22 cellular contexts compared by ENCODE assay signal in the genomic region with DNA sequence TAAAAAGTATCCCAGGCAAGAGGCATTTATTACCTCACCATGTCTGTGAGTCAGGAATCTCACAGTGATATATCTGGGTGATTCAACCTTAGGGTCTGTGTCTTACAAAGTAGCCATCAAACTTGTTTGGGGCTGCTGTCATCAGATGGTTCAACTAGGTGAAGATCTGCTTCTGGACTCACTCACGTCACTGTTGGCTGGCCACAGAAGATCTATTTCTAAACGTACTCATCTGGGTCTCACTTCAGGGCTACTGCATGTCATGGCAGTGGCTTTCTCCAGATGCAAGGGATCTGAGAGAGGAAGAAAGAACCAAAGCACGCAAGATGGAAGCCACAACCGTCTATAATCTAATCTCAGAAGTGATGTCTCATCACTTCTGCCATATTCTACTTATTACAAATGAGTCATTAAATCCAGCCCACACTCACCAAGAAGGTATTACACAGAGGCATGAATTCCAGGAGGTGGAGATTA.
DNase-seq lines count a peak whose midpoint lies in the region; ATAC-seq and TF ChIP-seq lines count a peak whose summit lies in the region.
"Had no signal": no experiment of that assay in that cellular context is flagged by ENCODE, and none has a peak within 500 bp of the region (broad histone marks: within the 10 kb centered on the region; RNA-seq: fewer than 3 reads in every experiment).

No MANE protein-coding gene starts in this region.

- no peaks in the 10 kb centered on the region for H3K4me1 ChIP-seq in foreskin keratinocyte

- H3K36me3 ChIP-seq in BJ (ENCODE audit: control insufficient read depth, insufficient read depth, low read length), result no peaks in the 10 kb centered on the region
- H3K36me3 ChIP-seq: ovary, sigmoid colon had no signal

- no peak overlapping the region for H3K27ac ChIP-seq in foreskin keratinocyte
- H3K27ac ChIP-seq: ovary, RWPE1, sigmoid colon, VCaP had no signal

- no peaks in the 10 kb centered on the region for H3K27me3 ChIP-seq in BJ (ENCODE audit: control insufficient read depth, insufficient read depth, low read length)
- no peaks in the 10 kb centered on the region for H3K27me3 ChIP-seq in foreskin keratinocyte
- H3K27me3 ChIP-seq: ovary, sigmoid colon had no signal

- POLR2A ChIA-PET in BJ (lab: Charles Lee), result no interaction called here

- ATAC-seq in foreskin keratinocyte, result peak; percentile 67
- no peak for ATAC-seq in GM21390 (IDR thresholded peaks at IDR 0.05; ENCODE audit: unreplicated experiment)
- ATAC-seq: activated T-cell treated with anti-CD3 and anti-CD28 coated beads, Interleukin-2, amount 50 U/mL, for 72 hours; CD8-positive, alpha-beta T cell had no signal

- no peak overlapping the region for H3K27ac Mint-ChIP-seq in immature natural killer cell
- H3K27ac Mint-ChIP-seq: activated naive CD8-positive, alpha-beta T cell treated with anti-CD3 and anti-CD28 coated beads for 36 hours; activated T-cell treated with anti-CD3 and anti-CD28 coated beads, Interleukin-2, amount 50 U/mL, for 72 hours; CD8-positive, alpha-beta T cell had no signal

- CTCF ChIA-PET in BJ (lab: Yijun Ruan, JAX), result interaction anchor here (0.8 kb wide), 1 partner anchor 254 kb away, joined by 3 read pairs; no protein-coding TSS in a partner anchor

- DNase-seq in BJ (ENCODE audit: low read depth) (peak; percentile 0), HT1080 (ENCODE audit: low read depth) (peak; percentile 62), amniotic epithelial cell (ENCODE audit: low read depth) (peak; percentile 96), foreskin keratinocyte (peak; percentile 22 to 47), DMS79 (lab: John Stamatoyannopoulos, UW) (no peak), immature natural killer cell (no peak), NCI-H1436 (lab: John Stamatoyannopoulos, UW) (no peak)
- DNase-seq: activated naive CD8-positive, alpha-beta T cell treated with anti-CD3 and anti-CD28 coated beads for 36 hours; activated T-cell treated with anti-CD3 and anti-CD28 coated beads, Interleukin-2, amount 50 U/mL, for 72 hours; CD8-positive, alpha-beta T cell; central memory CD4-positive, alpha-beta T cell; effector CD4-positive, alpha-beta T cell; left cardiac atrium; NCI-H2107; NCI-H82; ovary; sigmoid colon; substantia nigra; T-helper 1 cell had no signal

- peaks cover 0 to 2% (median 1%) of the 10 kb centered on the region in 3 donors for H3K27me3 Mint-ChIP-seq in immature natural killer cell (ENCODE audit: low read depth in 3 of 3)
- H3K27me3 Mint-ChIP-seq: activated naive CD8-positive, alpha-beta T cell treated with anti-CD3 and anti-CD28 coated beads for 36 hours had no signal

- H3K9me3 Mint-ChIP-seq in immature natural killer cell, result peaks cover 0 to 18% (median 10%) of the 10 kb centered on the region in 6 donors
- H3K9me3 Mint-ChIP-seq: activated naive CD8-positive, alpha-beta T cell treated with anti-CD3 and anti-CD28 coated beads for 36 hours had no signal

- TF ChIP-seq CTCF in BJ (IDR thresholded peaks at IDR 0.05; ENCODE audit: insufficient read depth, low read depth, low read length) (no peak), foreskin keratinocyte (conservative IDR thresholded peaks at IDR 0.05) (no peak)

- no peaks in the 10 kb centered on the region for H3K36me3 Mint-ChIP-seq in immature natural killer cell
- H3K36me3 Mint-ChIP-seq: activated naive CD8-positive, alpha-beta T cell treated with anti-CD3 and anti-CD28 coated beads for 36 hours; CD8-positive, alpha-beta T cell had no signal

- H3K4me3 ChIP-seq in BJ (ENCODE audit: low read depth, low read length), result no peak overlapping the region
- H3K4me3 ChIP-seq: ovary, sigmoid colon had no signal

- H3K4me3 Mint-ChIP-seq in immature natural killer cell, result no peak overlapping the region
- H3K4me3 Mint-ChIP-seq: activated naive CD8-positive, alpha-beta T cell treated with anti-CD3 and anti-CD28 coated beads for 36 hours; activated T-cell treated with anti-CD3 and anti-CD28 coated beads, Interleukin-2, amount 50 U/mL, for 72 hours; CD8-positive, alpha-beta T cell had no signal

- no peaks in the 10 kb centered on the region for H3K4me1 Mint-ChIP-seq in immature natural killer cell
- H3K4me1 Mint-ChIP-seq: activated naive CD8-positive, alpha-beta T cell treated with anti-CD3 and anti-CD28 coated beads for 36 hours had no signal

Comparison
In these comparisons a context has a peak if more than half of its experiments do, and no peak if none do; other contexts are left out.
1. DNase-seq: peak in BJ (single experiment), HT1080 (single experiment), amniotic epithelial cell (single experiment) and foreskin keratinocyte (2 of 2); none in DMS79 (single experiment), immature natural killer cell (0 of 3) and NCI-H1436 (single experiment).